In the genomic region with DNA sequence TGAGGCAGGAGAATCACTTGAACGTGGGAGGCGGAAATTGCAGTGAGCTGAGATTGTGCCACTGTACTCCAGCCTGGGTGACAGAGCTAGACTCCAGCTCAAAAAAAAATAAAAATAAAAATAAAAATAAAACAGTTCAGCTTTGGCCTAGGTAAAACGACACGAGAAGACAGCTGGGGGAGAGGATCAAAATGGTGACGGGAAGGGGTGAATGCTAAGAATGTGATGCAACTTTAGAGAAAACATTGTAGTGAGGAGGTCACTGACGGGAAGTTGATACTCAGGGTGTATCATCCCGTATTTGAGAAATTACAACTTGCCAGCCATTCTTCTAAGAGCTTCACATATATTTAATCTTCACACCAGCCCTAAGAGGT, we compare ENCODE assay signal across 8 cellular contexts. TPM values are rescaled to one million over a fixed set of nuclear protein-coding genes. Genes with fewer than 3 reads are reported as not detected.
DNase-seq lines count a peak whose midpoint lies in the region; ATAC-seq and TF ChIP-seq lines count a peak whose summit lies in the region.

No MANE protein-coding gene starts in this region.

- H3K4me1 ChIP-seq in naive thymus-derived CD4-positive, alpha-beta T cell (ENCODE audit: control insufficient read depth in 2 of 2, insufficient read depth in 2 of 2, low read length in 2 of 2), result peaks cover 26 to 31% of the 10 kb centered on the region in 2 donors

- no peaks in the 10 kb centered on the region for H3K27me3 ChIP-seq in MG63
- H3K27me3 ChIP-seq in naive thymus-derived CD4-positive, alpha-beta T cell (ENCODE audit: control insufficient read depth in 2 of 2, insufficient read depth in 2 of 2, low read length in 2 of 2), result no peaks in the 10 kb centered on the region

- POLR2A ChIA-PET in naive thymus-derived CD4-positive, alpha-beta T cell (lab: Charles Lee), result interaction anchor here (0.9 to 12.8 kb wide), 13 partner anchors 11 to 314 kb away, joined by 3 to 150 read pairs (median 4); partner anchors contain the start of genes CHCHD1, PPP3CB, SEC24C and ZSWIM8

- H3K36me3 ChIP-seq in MG63, result peaks cover 17% of the 10 kb centered on the region
- H3K36me3 ChIP-seq in naive thymus-derived CD4-positive, alpha-beta T cell (ENCODE audit: control insufficient read depth in 2 of 3, insufficient read depth in 3 of 3, low read length in 3 of 3), result peaks cover 11 to 71% (median 18%) of the 10 kb centered on the region in 3 experiments

- H3K4me1 Mint-ChIP-seq in chondrocyte (ENCODE audit: low read depth), result peaks cover 29% of the 10 kb centered on the region
- peaks cover 33 to 59% (median 52%) of the 10 kb centered on the region in 7 donors for H3K4me1 Mint-ChIP-seq in naive thymus-derived CD4-positive, alpha-beta T cell

- intact Hi-C loops in naive thymus-derived CD4-positive, alpha-beta T cell (cut with micrococcal nuclease), result loop anchor here (2.0 to 5.0 kb wide), 2 partner anchors 313 to 1300 kb away; partner anchors contain the start of genes PPP3CB (in 1 of the 2) and SAMD8 (in 1 of the 2)

- peaks cover 21% of the 10 kb centered on the region for H3K36me3 Mint-ChIP-seq in chondrocyte (ENCODE audit: low read depth)
- peaks cover 14 to 50% (median 41%) of the 10 kb centered on the region in 5 donors for H3K36me3 Mint-ChIP-seq in naive thymus-derived CD4-positive, alpha-beta T cell

- no peak for ATAC-seq in naive thymus-derived CD4-positive, alpha-beta T cell

- peak overlapping the region; percentile 78 for H3K4me3 Mint-ChIP-seq in chondrocyte (ENCODE audit: unreplicated experiment)
- H3K4me3 Mint-ChIP-seq in naive thymus-derived CD4-positive, alpha-beta T cell, result peak overlapping the region; percentile 88 to 97 (median 94)

- peak overlapping the region; percentile 70 for H3K27ac Mint-ChIP-seq in chondrocyte (ENCODE audit: unreplicated experiment)
- peak overlapping the region; percentile 94 to 98 (median 96) for H3K27ac Mint-ChIP-seq in naive thymus-derived CD4-positive, alpha-beta T cell

- H3K9me3 Mint-ChIP-seq in chondrocyte (ENCODE audit: low read depth), result no peaks in the 10 kb centered on the region
- peaks cover 0 to 2% (median 0%) of the 10 kb centered on the region in 11 donors for H3K9me3 Mint-ChIP-seq in naive thymus-derived CD4-positive, alpha-beta T cell

- TF ChIP-seq CTCF in chondrocyte (IDR thresholded peaks at IDR 0.05), result no peak

- H3K9me3 ChIP-seq in MG63, result no peaks in the 10 kb centered on the region
- H3K9me3 ChIP-seq in naive thymus-derived CD4-positive, alpha-beta T cell (ENCODE audit: control insufficient read depth in 2 of 3, low read length in 3 of 3), result no peaks in the 10 kb centered on the region

- peak; percentile 39 to 41 for DNase-seq in AML-193 (lab: John Stamatoyannopoulos, UW)
- DNase-seq in MG63, result no peak
- no peak for DNase-seq in chondrocyte (ENCODE audit: low spot score)
- DNase-seq in naive thymus-derived CD4-positive, alpha-beta T cell, result peak in 5 of 9 donors; percentile 27 to 44 (median 32)
- no peak for DNase-seq in DMS79 (lab: John Stamatoyannopoulos, UW)
- DNase-seq in SKM-1 treated with dmso at 0.1 percent for 144 hours (lab: John Stamatoyannopoulos, UW; ENCODE audit: unreplicated experiment), result no peak
- DNase-seq in T1000 (lab: John Stamatoyannopoulos, UW), result no peak
- DNase-seq in COLO829 (ENCODE audit: low spot score), result no peak

- peak overlapping the region; percentile 97 for H3K27ac ChIP-seq in naive thymus-derived CD4-positive, alpha-beta T cell (ENCODE audit: low read depth, low read length)

- peak overlapping the region; percentile 73 for H3K4me3 ChIP-seq in MG63
- peak overlapping the region; percentile 69 for H3K4me3 ChIP-seq in naive thymus-derived CD4-positive, alpha-beta T cell (ENCODE audit: low read length)

- no peaks in the 10 kb centered on the region for H3K27me3 Mint-ChIP-seq in chondrocyte (ENCODE audit: low read depth)
- no peaks in the 10 kb centered on the region for H3K27me3 Mint-ChIP-seq in naive thymus-derived CD4-positive, alpha-beta T cell

- CTCF ChIA-PET in naive thymus-derived CD4-positive, alpha-beta T cell (lab: Charles Lee), result interaction anchor here (1.1 to 2.4 kb wide), 2 partner anchors 69 to 76 kb away, joined by 3 to 14 read pairs; no protein-coding TSS in a partner anchor

RNA-seq across cellular contexts. Expression of gene NDST2, which starts 1.1 kb away (rescaled TPM):
- 1.8 and 4.2 TPM in 2 replicates for total RNA-seq in MG63 (2014; rRNA removed; shearing (Covaris generic); ENCODE audit: low replicate concordance)
- 24.4 to 29.0 TPM (median 27.3 TPM) in 3 replicates for total RNA-seq in chondrocyte
- 100 to 1,000 TPM in 3 of 5 experiments, 10 to 100 TPM in 2; 74.2 to 117 (median 104) TPM for total RNA-seq in naive thymus-derived CD4-positive, alpha-beta T cell
- polyA plus RNA-seq in naive thymus-derived CD4-positive, alpha-beta T cell, result 10 to 100 TPM; 23.1 to 34.3 TPM

RNA-seq across cellular contexts. Expression of gene ZSWIM8, which starts 24.9 kb away (rescaled TPM):
- 12.3 and 24.1 TPM in 2 replicates for total RNA-seq in MG63 (2014; rRNA removed; shearing (Covaris generic); ENCODE audit: low replicate concordance)
- total RNA-seq in chondrocyte, result 102 to 124 TPM (median 117 TPM) in 3 replicates
- 100 to 1,000 TPM in 1 of 5 experiments, 10 to 100 TPM in 4; 70.9 to 102 (median 83.2) TPM for total RNA-seq in naive thymus-derived CD4-positive, alpha-beta T cell
- 10 to 100 TPM in 1 of 2 donors, 1 to 10 TPM in 1; 9.9 to 27.9 TPM for polyA plus RNA-seq in naive thymus-derived CD4-positive, alpha-beta T cell

RNA-seq across cellular contexts. Expression of gene CHCHD1, which starts 28.5 kb away (rescaled TPM):
- total RNA-seq in MG63 (2014; rRNA removed; shearing (Covaris generic); ENCODE audit: low replicate concordance), result 58.5 and 93.9 TPM in 2 replicates
- total RNA-seq in chondrocyte, result 14.8 to 27.5 TPM (median 17.4 TPM) in 3 replicates
- total RNA-seq in naive thymus-derived CD4-positive, alpha-beta T cell, result 10 to 100 TPM in 3 of 5 experiments, 1 to 10 TPM in 2; 5.6 to 31.4 (median 14.9) TPM
- polyA plus RNA-seq in naive thymus-derived CD4-positive, alpha-beta T cell, result 10 to 100 TPM; 40.5 to 49.6 TPM

Comparison
In these comparisons a context has a peak if more than half of its experiments do, and no peak if none do; other contexts are left out.
1. DNase-seq: peak in AML-193 (2 of 2) and naive thymus-derived CD4-positive, alpha-beta T cell (5 of 9); none in MG63 (single experiment), chondrocyte (single experiment), DMS79 (single experiment), SKM-1 treated with dmso at 0.1 percent for 144 hours (single experiment), T1000 (single experiment) and COLO829 (single experiment).